ENCODE assay signal across 1 cellular context in genomic region chr20:43583982-43584432, GRCh38.
TF ChIP-seq lines count a peak whose summit lies in the region.

No MANE protein-coding gene starts in this region.

TF ChIP-seq in K562, 482 proteins besides CTCF, POLR2A, EP300 and RAD21 (continued from another document):
- TF ChIP-seq ZBTB33 (CRISPR knock-in tag; IDR thresholded peaks at IDR 0.05) (0 out of 2 replicates have a peak, but pooled peaks have one; percentile 28), KLF10 (CRISPR knock-in tag; IDR thresholded peaks at IDR 0.05) (no peak), XRCC5 (IDR thresholded peaks at IDR 0.05; ENCODE audit: low read depth, low read length) (no peak), MITF (IDR thresholded peaks at IDR 0.05) (no peak), CREB3 (tag; conservative IDR thresholded peaks at IDR 0.05; ENCODE audit: low read depth) (0 out of 2 replicates have a peak, but pooled peaks have one; percentile 33), PHB (CRISPR knock-in tag; IDR thresholded peaks at IDR 0.05) (no peak), MAFF (IDR thresholded peaks at IDR 0.05; ENCODE audit: low read length) (peak; percentile 11; the same call in 1 of the 2 replicates), GTF2E2 (tag; IDR thresholded peaks at IDR 0.05) (no peak)
